ENCODE assay signal across 17 cellular contexts in the genomic region with DNA sequence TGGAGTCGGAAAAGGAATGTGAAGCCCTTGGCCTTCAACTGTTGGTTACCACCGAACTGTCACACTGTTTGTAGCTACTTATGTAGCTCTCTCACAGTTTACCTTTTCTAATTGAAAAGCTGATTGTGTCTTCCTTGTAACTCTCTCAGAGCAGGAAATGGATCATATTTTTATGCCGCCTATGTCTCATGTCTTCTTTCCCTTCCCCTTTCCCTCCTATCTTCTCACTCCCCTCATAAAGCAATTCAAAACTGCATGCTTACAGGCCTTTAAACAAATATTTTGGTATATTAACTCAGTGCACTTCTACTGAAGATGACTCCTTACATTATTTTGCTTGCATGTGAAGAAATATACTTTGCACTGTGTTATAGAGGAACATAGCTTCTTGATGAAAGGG. TPM values are rescaled to one million over a fixed set of nuclear protein-coding genes. Genes with fewer than 3 reads are reported as not detected.
DNase-seq lines count a peak whose midpoint lies in the region; ATAC-seq and TF ChIP-seq lines count a peak whose summit lies in the region.
"Had no signal": no experiment of that assay in that cellular context is flagged by ENCODE, and none has a peak within 500 bp of the region (broad histone marks: within the 10 kb centered on the region; RNA-seq: fewer than 3 reads in every experiment).

No MANE protein-coding gene starts in this region.

- CTCF ChIA-PET in activated CD8-positive, alpha-beta memory T cell treated with anti-CD3 and anti-CD28 coated beads, Interleukin-2, amount 10 ng/mL, durations not matched to agents 7 days and 5 days (lab: Charles Lee) = interaction anchor here (1.9 to 4.7 kb wide), 2 partner anchors 129 to 405 kb away, joined by 4 to 22 read pairs; partner anchors contain the start of gene DNAH7

- H3K4me3 Mint-ChIP-seq in activated naive CD8-positive, alpha-beta T cell treated with anti-CD3 and anti-CD28 coated beads for 36 hours = no peak overlapping the region
- H3K4me3 Mint-ChIP-seq in stimulated activated naive B cell treated with anti-CD40 and anti-IgM and Interleukin-4, amounts not matched to agents 10 μg/mL and 1 μg/mL and 100 μg/mL, for 72 hours = peak overlapping the region in 1 of 2 donors; percentile 0
- H3K4me3 Mint-ChIP-seq in activated CD8-positive, alpha-beta memory T cell treated with anti-CD3 and anti-CD28 coated beads, Interleukin-2, amount 10 ng/mL, durations not matched to agents 7 days and 5 days = no peak overlapping the region

- peaks cover 3% of the 10 kb centered on the region for H3K27me3 Mint-ChIP-seq in activated naive CD8-positive, alpha-beta T cell treated with anti-CD3 and anti-CD28 coated beads for 36 hours
- no peaks in the 10 kb centered on the region for H3K27me3 Mint-ChIP-seq in stimulated activated naive B cell treated with anti-CD40 and anti-IgM and Interleukin-4, amounts not matched to agents 10 μg/mL and 1 μg/mL and 100 μg/mL, for 72 hours
- H3K27me3 Mint-ChIP-seq in activated CD8-positive, alpha-beta memory T cell treated with anti-CD3 and anti-CD28 coated beads, Interleukin-2, amount 10 ng/mL, durations not matched to agents 7 days and 5 days = no peaks in the 10 kb centered on the region

- H3K27ac Mint-ChIP-seq in activated naive CD8-positive, alpha-beta T cell treated with anti-CD3 and anti-CD28 coated beads for 36 hours = peak overlapping the region; percentile 79
- H3K27ac Mint-ChIP-seq in stimulated activated naive B cell treated with anti-CD40 and anti-IgM and Interleukin-4, amounts not matched to agents 10 μg/mL and 1 μg/mL and 100 μg/mL, for 72 hours = peak overlapping the region; percentile 1
- no peak overlapping the region for H3K27ac Mint-ChIP-seq in activated CD8-positive, alpha-beta memory T cell treated with anti-CD3 and anti-CD28 coated beads, Interleukin-2, amount 10 ng/mL, durations not matched to agents 7 days and 5 days

- H3K27me3 ChIP-seq in cardiac muscle cell = no peaks in the 10 kb centered on the region
- H3K27me3 ChIP-seq: ascending aorta had no signal

- peak overlapping the region; percentile 49 for H3K27ac ChIP-seq in cardiac muscle cell
- H3K27ac ChIP-seq: ascending aorta, RWPE1 had no signal

- H3K36me3 ChIP-seq in cardiac muscle cell = no peaks in the 10 kb centered on the region
- H3K36me3 ChIP-seq: ascending aorta had no signal

- H3K9me3 Mint-ChIP-seq in activated naive CD8-positive, alpha-beta T cell treated with anti-CD3 and anti-CD28 coated beads for 36 hours = no peaks in the 10 kb centered on the region
- no peaks in the 10 kb centered on the region for H3K9me3 Mint-ChIP-seq in stimulated activated naive B cell treated with anti-CD40 and anti-IgM and Interleukin-4, amounts not matched to agents 10 μg/mL and 1 μg/mL and 100 μg/mL, for 72 hours
- H3K9me3 Mint-ChIP-seq in activated CD8-positive, alpha-beta memory T cell treated with anti-CD3 and anti-CD28 coated beads, Interleukin-2, amount 10 ng/mL, durations not matched to agents 7 days and 5 days (ENCODE audit: low read depth) = no peaks in the 10 kb centered on the region

- peaks cover 52% of the 10 kb centered on the region for H3K4me1 Mint-ChIP-seq in activated naive CD8-positive, alpha-beta T cell treated with anti-CD3 and anti-CD28 coated beads for 36 hours
- peaks cover 18 to 54% of the 10 kb centered on the region in 2 donors for H3K4me1 Mint-ChIP-seq in stimulated activated naive B cell treated with anti-CD40 and anti-IgM and Interleukin-4, amounts not matched to agents 10 μg/mL and 1 μg/mL and 100 μg/mL, for 72 hours
- H3K4me1 Mint-ChIP-seq in activated CD8-positive, alpha-beta memory T cell treated with anti-CD3 and anti-CD28 coated beads, Interleukin-2, amount 10 ng/mL, durations not matched to agents 7 days and 5 days = peaks cover 23% of the 10 kb centered on the region

- ATAC-seq in Right ventricle myocardium superior (ENCODE audit: poor library complexity) = no peak
- ATAC-seq in stimulated activated naive B cell treated with anti-CD40 and anti-IgM and Interleukin-4, amounts not matched to agents 10 μg/mL and 1 μg/mL and 100 μg/mL, for 72 hours (replicated peaks) = no peak
- ATAC-seq in activated CD8-positive, alpha-beta memory T cell treated with anti-CD3 and anti-CD28 coated beads, Interleukin-2, amount 10 ng/mL, durations not matched to agents 7 days and 5 days = no peak

- H3K4me3 ChIP-seq in cardiac muscle cell = no peak overlapping the region
- H3K4me3 ChIP-seq: ascending aorta, lung had no signal

- peaks cover 22% of the 10 kb centered on the region for H3K4me1 ChIP-seq in cardiac muscle cell (ENCODE audit: low read depth)

- no peak for DNase-seq in cardiac muscle cell (ENCODE audit: low read depth in 1 of 2, low spot score in 1 of 2)
- DNase-seq in Right ventricle myocardium superior = no peak
- DNase-seq in MV-4-11 (lab: John Stamatoyannopoulos, UW) = peak; percentile 57
- DNase-seq in activated naive CD8-positive, alpha-beta T cell treated with anti-CD3 and anti-CD28 coated beads for 36 hours = no peak
- DNase-seq in stimulated activated naive B cell treated with anti-CD40 and anti-IgM and Interleukin-4, amounts not matched to agents 10 μg/mL and 1 μg/mL and 100 μg/mL, for 72 hours = no peak
- DNase-seq in NCI-H2107 treated with DMSO at 0.1 percent for 48 hours (lab: John Stamatoyannopoulos, UW; ENCODE audit: unreplicated experiment) = no peak
- DNase-seq in activated CD8-positive, alpha-beta memory T cell treated with anti-CD3 and anti-CD28 coated beads, Interleukin-2, amount 10 ng/mL, durations not matched to agents 7 days and 5 days = no peak
- no peak for DNase-seq in UCSD-AML1 (lab: John Stamatoyannopoulos, UW; ENCODE audit: unreplicated experiment)
- DNase-seq: activated CD4-positive, CD25-positive, alpha-beta regulatory T cell treated with anti-CD3 and anti-CD28 coated beads, Interleukin-2, amount 50 U/mL, for 72 hours; activated T-cell treated with anti-CD3 and anti-CD28 coated beads, Interleukin-2, amount 50 U/mL, for 1 hour; foreskin melanocyte; NCI-H2029; retina; substantia nigra had no signal

- H3K9me3 ChIP-seq in cardiac muscle cell (ENCODE audit: low read depth) = no peaks in the 10 kb centered on the region
- H3K9me3 ChIP-seq: ascending aorta had no signal

- TF ChIP-seq CTCF in cardiac muscle cell (IDR thresholded peaks at IDR 0.05; ENCODE audit: low read depth, low read length) = no peak

- intact Hi-C loops in Right ventricle myocardium superior (cut with DNase I) = loop anchor here (10.0 kb wide), 1 partner anchor 402 kb away; the partner anchor contains the start of gene DNAH7

- peaks cover 24% of the 10 kb centered on the region for H3K36me3 Mint-ChIP-seq in activated naive CD8-positive, alpha-beta T cell treated with anti-CD3 and anti-CD28 coated beads for 36 hours
- peaks cover 1 to 6% of the 10 kb centered on the region in 2 donors for H3K36me3 Mint-ChIP-seq in stimulated activated naive B cell treated with anti-CD40 and anti-IgM and Interleukin-4, amounts not matched to agents 10 μg/mL and 1 μg/mL and 100 μg/mL, for 72 hours
- H3K36me3 Mint-ChIP-seq in activated CD8-positive, alpha-beta memory T cell treated with anti-CD3 and anti-CD28 coated beads, Interleukin-2, amount 10 ng/mL, durations not matched to agents 7 days and 5 days = peaks cover 24% of the 10 kb centered on the region

RNA-seq across cellular contexts. Expression of gene SLC39A10, which starts 6.0 kb away (rescaled TPM):
- 32.3 and 57.0 TPM in 2 replicates for total RNA-seq in cardiac muscle cell
- polyA plus RNA-seq in cardiac muscle cell = 38.0 and 61.3 TPM in 2 replicates
- total RNA-seq in Right ventricle myocardium superior = 9.6 TPM
- 10 to 100 TPM; 21.2 to 23.4 TPM for total RNA-seq in activated naive CD8-positive, alpha-beta T cell treated with anti-CD3 and anti-CD28 coated beads for 36 hours
- 10 to 100 TPM; 29.4 to 40.3 TPM for total RNA-seq in activated CD8-positive, alpha-beta memory T cell treated with anti-CD3 and anti-CD28 coated beads, Interleukin-2, amount 10 ng/mL, durations not matched to agents 7 days and 5 days
